In genomic region chr3:25107918-25108617, GRCh38 we compare ENCODE assay signal across 23 cellular contexts.
"Had no signal": no experiment of that assay in that cellular context is flagged by ENCODE, and none has a peak within 500 bp of the region (broad histone marks: within the 10 kb centered on the region; RNA-seq: fewer than 3 reads in every experiment).

No MANE protein-coding gene starts in this region.

- H2AFZ ChIP-seq: parathyroid adenoma had no signal

- H3K27ac Mint-ChIP-seq: endodermal cell; naive thymus-derived CD4-positive, alpha-beta T cell; nephron progenitor cell; stimulated activated memory B cell treated with anti-CD40 and anti-IgM and Interleukin-4, amounts not matched to agents 10 μg/mL and 1 μg/mL and 100 μg/mL, for 72 hours; stimulated activated naive CD8-positive, alpha-beta T cell treated with anti-CD3 and anti-CD28 coated beads, Interleukin-15, Interleukin-2, amounts not matched to agents 100 ng/mL and 50 ng/mL, for 24 hours had no signal

- H3K9me3 ChIP-seq: gastrocnemius medialis, heart right ventricle, left ventricle myocardium inferior, prostate gland, right lobe of liver, spleen, tibial artery, upper lobe of right lung, vagina had no signal

- H3K27ac ChIP-seq: coronary artery, gastrocnemius medialis, heart right ventricle, left ventricle myocardium inferior, parathyroid adenoma, prostate gland, right lobe of liver, spleen, tibial artery, upper lobe of right lung, vagina had no signal

- H3K27me3 Mint-ChIP-seq: naive thymus-derived CD4-positive, alpha-beta T cell; stimulated activated memory B cell treated with anti-CD40 and anti-IgM and Interleukin-4, amounts not matched to agents 10 μg/mL and 1 μg/mL and 100 μg/mL, for 72 hours; stimulated activated naive CD8-positive, alpha-beta T cell treated with anti-CD3 and anti-CD28 coated beads, Interleukin-15, Interleukin-2, amounts not matched to agents 100 ng/mL and 50 ng/mL, for 24 hours had no signal

- ATAC-seq: esophagus mucosa; gastrocnemius medialis; heart right ventricle; naive thymus-derived CD4-positive, alpha-beta T cell; right lobe of liver; stimulated activated memory B cell treated with anti-CD40 and anti-IgM and Interleukin-4, amounts not matched to agents 10 μg/mL and 1 μg/mL and 100 μg/mL, for 72 hours; upper lobe of right lung had no signal

- H3K4me1 ChIP-seq: gastrocnemius medialis, heart right ventricle, left ventricle myocardium inferior, parathyroid adenoma, prostate gland, right lobe of liver, spleen, tibial artery, upper lobe of right lung, vagina had no signal

- H3K79me2 ChIP-seq: parathyroid adenoma had no signal

- H3K4me3 Mint-ChIP-seq: endodermal cell; naive thymus-derived CD4-positive, alpha-beta T cell; nephron progenitor cell; stimulated activated memory B cell treated with anti-CD40 and anti-IgM and Interleukin-4, amounts not matched to agents 10 μg/mL and 1 μg/mL and 100 μg/mL, for 72 hours; stimulated activated naive CD8-positive, alpha-beta T cell treated with anti-CD3 and anti-CD28 coated beads, Interleukin-15, Interleukin-2, amounts not matched to agents 100 ng/mL and 50 ng/mL, for 24 hours had no signal

- H3K27me3 ChIP-seq: gastrocnemius medialis, heart right ventricle, right lobe of liver, spleen, tibial artery, upper lobe of right lung, vagina had no signal

- H3K9me3 Mint-ChIP-seq: endodermal cell; nephron progenitor cell; stimulated activated memory B cell treated with anti-CD40 and anti-IgM and Interleukin-4, amounts not matched to agents 10 μg/mL and 1 μg/mL and 100 μg/mL, for 72 hours had no signal

- H3K36me3 ChIP-seq: gastrocnemius medialis, heart right ventricle, left ventricle myocardium inferior, prostate gland, right lobe of liver, spleen, tibial artery, upper lobe of right lung, vagina had no signal

- DNase-seq: effector CD4-positive, alpha-beta T cell; endodermal cell; gastrocnemius medialis; heart right ventricle; islet precursor cell; left ventricle myocardium inferior; naive thymus-derived CD4-positive, alpha-beta T cell; nephron progenitor cell; right lobe of liver; spleen; stimulated activated CD4-positive, alpha-beta T cell treated with anti-CD3 and anti-CD28 coated beads, Interleukin-15, amount 100 ng/mL, for 24 hours; stimulated activated CD4-positive, alpha-beta T cell treated with anti-CD3 and anti-CD28 coated beads, Interleukin-1b, Interleukin-23, amount 100 ng/mL, for 48 hours; stimulated activated CD4-positive, alpha-beta T cell treated with anti-CD3 and anti-CD28 coated beads, Interleukin-4, amount 100 ng/mL, for 24 hours; tibial artery; upper lobe of right lung had no signal

- H3K4me1 Mint-ChIP-seq: naive thymus-derived CD4-positive, alpha-beta T cell; stimulated activated memory B cell treated with anti-CD40 and anti-IgM and Interleukin-4, amounts not matched to agents 10 μg/mL and 1 μg/mL and 100 μg/mL, for 72 hours had no signal

- H3K36me3 Mint-ChIP-seq: naive thymus-derived CD4-positive, alpha-beta T cell; stimulated activated memory B cell treated with anti-CD40 and anti-IgM and Interleukin-4, amounts not matched to agents 10 μg/mL and 1 μg/mL and 100 μg/mL, for 72 hours had no signal

- H3K4me3 ChIP-seq: coronary artery, gastrocnemius medialis, heart right ventricle, left ventricle myocardium inferior, lung, prostate gland, right lobe of liver, spleen, tibial artery, upper lobe of right lung, vagina had no signal

- H3K9ac ChIP-seq: parathyroid adenoma had no signal
